ENCODE assay signal across 19 cellular contexts in the genomic region with DNA sequence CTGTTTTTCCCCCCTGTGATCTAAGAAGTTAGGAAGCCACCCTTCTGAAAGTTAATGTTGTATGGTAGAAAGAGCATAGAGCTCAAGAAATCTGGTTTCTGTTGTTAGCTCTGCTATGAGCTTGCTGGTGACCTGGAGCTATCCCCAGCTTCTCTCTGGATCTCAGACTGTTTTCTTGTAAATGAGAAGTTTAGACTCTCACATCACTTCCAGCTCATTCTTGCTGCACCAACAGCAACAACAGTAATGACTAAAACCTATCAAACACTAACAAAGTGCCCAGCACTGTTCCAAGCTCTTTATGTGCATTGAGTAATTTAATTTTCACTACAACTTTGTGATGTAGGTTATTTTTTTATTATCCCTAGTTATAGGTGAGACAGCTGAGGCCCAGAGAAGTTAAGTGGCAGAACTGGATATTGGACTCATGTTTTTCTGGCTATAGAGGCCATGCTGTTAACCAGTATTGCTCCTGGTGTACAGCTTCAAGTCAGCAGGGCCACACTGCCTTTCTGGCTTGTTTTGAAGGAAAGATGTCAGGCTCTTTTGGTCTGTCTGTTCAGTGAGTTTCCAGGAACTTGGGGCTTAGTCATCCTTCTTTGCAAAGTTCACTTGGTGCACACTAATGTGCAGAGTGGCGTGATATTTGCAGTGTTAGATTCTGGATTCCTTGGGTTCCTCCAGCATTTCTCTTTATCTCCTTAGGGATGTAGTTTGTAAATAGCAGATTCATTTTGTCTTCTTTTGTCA. TPM values are rescaled to one million over a fixed set of nuclear protein-coding genes. Genes with fewer than 3 reads are reported as not detected.
DNase-seq lines count a peak whose midpoint lies in the region; ATAC-seq and TF ChIP-seq lines count a peak whose summit lies in the region.
"Had no signal": no experiment of that assay in that cellular context is flagged by ENCODE, and none has a peak within 500 bp of the region (broad histone marks: within the 10 kb centered on the region; RNA-seq: fewer than 3 reads in every experiment).

No MANE protein-coding gene starts in this region.

- WGBS in suprapubic skin = 57% methylated on average over 1 of the region's 1 CpG

- no peaks in the 10 kb centered on the region for H3K36me3 Mint-ChIP-seq in activated CD4-positive, alpha-beta T cell treated with anti-CD3 and anti-CD28 coated beads for 36 hours (ENCODE audit: low read depth)
- no peaks in the 10 kb centered on the region for H3K36me3 Mint-ChIP-seq in T-helper 1 cell treated with Interleukin-12 subunit alpha and Interleukin-12 subunit beta and Interleukin-4 antibody, amounts not matched to agents 30 μg/mL and 1 μg/mL, for 36 hours (ENCODE audit: low read depth)

- no peaks in the 10 kb centered on the region for H3K27me3 ChIP-seq in suprapubic skin

- peak overlapping the region; percentile 68 for H3K27ac Mint-ChIP-seq in activated CD4-positive, alpha-beta T cell treated with anti-CD3 and anti-CD28 coated beads for 36 hours
- peak overlapping the region; percentile 77 for H3K27ac Mint-ChIP-seq in T-helper 1 cell treated with Interleukin-12 subunit alpha and Interleukin-12 subunit beta and Interleukin-4 antibody, amounts not matched to agents 30 μg/mL and 1 μg/mL, for 36 hours
- H3K27ac Mint-ChIP-seq: progenitor cell of endocrine pancreas had no signal

- no peaks in the 10 kb centered on the region for H3K9me3 Mint-ChIP-seq in activated CD4-positive, alpha-beta T cell treated with anti-CD3 and anti-CD28 coated beads for 36 hours (ENCODE audit: low read depth)
- H3K9me3 Mint-ChIP-seq in T-helper 1 cell treated with Interleukin-12 subunit alpha and Interleukin-12 subunit beta and Interleukin-4 antibody, amounts not matched to agents 30 μg/mL and 1 μg/mL, for 36 hours = no peaks in the 10 kb centered on the region

- POLR2A ChIA-PET in activated CD4-positive, alpha-beta T cell treated with anti-CD3 and anti-CD28 coated beads for 36 hours (lab: Charles Lee) = interaction anchor here (0.7 kb wide), 1 partner anchor 32 kb away, joined by 4 read pairs; no protein-coding TSS in a partner anchor

- no peaks in the 10 kb centered on the region for H3K36me3 ChIP-seq in suprapubic skin

- H3K4me3 Mint-ChIP-seq in activated CD4-positive, alpha-beta T cell treated with anti-CD3 and anti-CD28 coated beads for 36 hours = no peak overlapping the region
- peak overlapping the region; percentile 18 for H3K4me3 Mint-ChIP-seq in T-helper 1 cell treated with Interleukin-12 subunit alpha and Interleukin-12 subunit beta and Interleukin-4 antibody, amounts not matched to agents 30 μg/mL and 1 μg/mL, for 36 hours

- peak; percentile 9 for DNase-seq in activated CD4-positive, alpha-beta T cell treated with anti-CD3 and anti-CD28 coated beads for 36 hours
- DNase-seq in activated CD4-positive, alpha-beta T cell treated with anti-CD3 and anti-CD28 coated beads, Interleukin-2, amount 50 U/mL, for 48 hours = no peak
- DNase-seq in cardiac fibroblast (ENCODE audit: low read depth in 2 of 2) (peak; percentile 32 to 36), skeletal muscle cell (ENCODE audit: low read depth) (peak; percentile 13), suprapubic skin (ENCODE audit: low spot score in 2 of 2) (no peak), RKO (ENCODE audit: low spot score) (no peak), islet precursor cell (no peak)
- DNase-seq: ACHN; amniotic stem cell; cortex of kidney; hippocampal formation; IMR-90; SIG-M5; stimulated activated CD4-positive, alpha-beta T cell treated with anti-CD3 and anti-CD28 coated beads, Interleukin-15, amount 100 ng/mL, for 24 hours; T1000 had no signal

- TF ChIP-seq POLR2A in suprapubic skin (IDR thresholded peaks at IDR 0.05) = no peak

- H3K27me3 Mint-ChIP-seq in activated CD4-positive, alpha-beta T cell treated with anti-CD3 and anti-CD28 coated beads for 36 hours = peaks cover 2% of the 10 kb centered on the region
- no peaks in the 10 kb centered on the region for H3K27me3 Mint-ChIP-seq in T-helper 1 cell treated with Interleukin-12 subunit alpha and Interleukin-12 subunit beta and Interleukin-4 antibody, amounts not matched to agents 30 μg/mL and 1 μg/mL, for 36 hours (ENCODE audit: low read depth)

- H3K4me1 Mint-ChIP-seq in activated CD4-positive, alpha-beta T cell treated with anti-CD3 and anti-CD28 coated beads for 36 hours = peaks cover 9% of the 10 kb centered on the region
- H3K4me1 Mint-ChIP-seq in T-helper 1 cell treated with Interleukin-12 subunit alpha and Interleukin-12 subunit beta and Interleukin-4 antibody, amounts not matched to agents 30 μg/mL and 1 μg/mL, for 36 hours (ENCODE audit: low read depth) = peaks cover 17% of the 10 kb centered on the region

- no peaks in the 10 kb centered on the region for H3K9me3 ChIP-seq in suprapubic skin

- CTCF ChIA-PET in activated CD4-positive, alpha-beta T cell treated with anti-CD3 and anti-CD28 coated beads for 36 hours (lab: Charles Lee) = interaction anchor here (0.9 to 1.0 kb wide), 2 partner anchors 13 to 20 kb away, joined by 3 read pairs; no protein-coding TSS in a partner anchor

- H3K27ac ChIP-seq in suprapubic skin = no peak overlapping the region

- no peak for TF ChIP-seq EP300 in suprapubic skin (IDR thresholded peaks at IDR 0.05)

- no peaks in the 10 kb centered on the region for H3K4me1 ChIP-seq in suprapubic skin

- ATAC-seq in activated CD4-positive, alpha-beta T cell treated with anti-CD3 and anti-CD28 coated beads for 36 hours = peak; percentile 71
- ATAC-seq: HCT116, left lobe of liver had no signal

- intact Hi-C loops in activated CD4-positive, alpha-beta T cell treated with anti-CD3 and anti-CD28 coated beads for 36 hours (cut with DNase I, micrococcal nuclease) = no loop called here

- no peak overlapping the region for H3K4me3 ChIP-seq in cardiac fibroblast (replicated peaks in 1 of 2; ENCODE audit: low read depth in 2 of 2, low read length in 2 of 2)
- H3K4me3 ChIP-seq in skeletal muscle cell (ENCODE audit: low read depth, low read length) = no peak overlapping the region
- no peak overlapping the region for H3K4me3 ChIP-seq in suprapubic skin

- TF ChIP-seq CTCF in cardiac fibroblast (IDR thresholded peaks at IDR 0.05; ENCODE audit: low read depth, low read length) (no peak), suprapubic skin (IDR thresholded peaks at IDR 0.05) (no peak)

RNA-seq across cellular contexts. Expression of gene TMEM164, which starts 27.8 kb away (rescaled TPM):
- 10 to 100 TPM; 10.5 to 12.2 TPM for total RNA-seq in activated CD4-positive, alpha-beta T cell treated with anti-CD3 and anti-CD28 coated beads for 36 hours
- 10 to 100 TPM; 35.5 to 71.2 (median 58.7) TPM for total RNA-seq in suprapubic skin

Comparison
In these comparisons a context has a peak if more than half of its experiments do, and no peak if none do; other contexts are left out.
1. DNase-seq: peak in activated CD4-positive, alpha-beta T cell treated with anti-CD3 and anti-CD28 coated beads for 36 hours (single experiment), cardiac fibroblast (2 of 2) and skeletal muscle cell (single experiment); none in activated CD4-positive, alpha-beta T cell treated with anti-CD3 and anti-CD28 coated beads, Interleukin-2, amount 50 U/mL, for 48 hours (0 of 2), suprapubic skin (0 of 2), RKO (single experiment) and islet precursor cell (single experiment).